In genomic region chr17:78780335-78780734, GRCh38 we compare ENCODE assay signal across 8 cellular contexts. TPM values are rescaled to one million over a fixed set of nuclear protein-coding genes. Genes with fewer than 3 reads are reported as not detected.
DNase-seq lines count a peak whose midpoint lies in the region; ATAC-seq, FAIRE-seq and TF ChIP-seq lines count a peak whose summit lies in the region.

No MANE protein-coding gene starts in this region.

- ATAC-seq in gastrocnemius medialis (no peak), GM21528 (IDR thresholded peaks at IDR 0.05; ENCODE audit: low FRiP score, unreplicated experiment) (no peak)

- in situ Hi-C loops in gastrocnemius medialis (cut with MboI; ENCODE audit: low sequenced_read_pairs in 4 of 4): no loop called here
- in situ Hi-C loops in brain microvascular endothelial cell (cut with HindIII; ENCODE audit: low pct_ligation_motif_present, low sequenced_read_pairs): no loop called here

- peaks cover 11% of the 10 kb centered on the region for H3K27me3 Mint-ChIP-seq in endothelial cell (ENCODE audit: unreplicated experiment)

- intact Hi-C loops in gastrocnemius medialis (cut with DNase I; ENCODE audit: low total_unique reads): loop anchor here (5.0 kb wide), 1 partner anchor 103 kb away; no protein-coding TSS in a partner anchor

- TF ChIP-seq CTCF in endothelial cell (IDR thresholded peaks at IDR 0.05; ENCODE audit: unreplicated experiment): no peak
- no peak for TF ChIP-seq CTCF in gastrocnemius medialis (IDR thresholded peaks at IDR 0.05 in 4 of 5, conservative IDR thresholded peaks at IDR 0.05 in 1 of 5)
- no peak for TF ChIP-seq CTCF in brain microvascular endothelial cell (IDR thresholded peaks at IDR 0.05; ENCODE audit: low read depth, low read length, missing control alignments)

- no peaks in the 10 kb centered on the region for H3K27me3 ChIP-seq in gastrocnemius medialis
- no peaks in the 10 kb centered on the region for H3K27me3 ChIP-seq in brain microvascular endothelial cell (replicated peaks)

- peaks cover 30 to 34% of the 10 kb centered on the region in 2 donors for H3K4me1 ChIP-seq in gastrocnemius medialis

- no peaks in the 10 kb centered on the region for H3K9me3 ChIP-seq in gastrocnemius medialis

- H3K4me1 Mint-ChIP-seq in endothelial cell (ENCODE audit: unreplicated experiment): peaks cover 21% of the 10 kb centered on the region

- H3K27ac ChIP-seq in gastrocnemius medialis (peak overlapping the region; percentile 82 to 99 (median 90)), brain microvascular endothelial cell (no peak overlapping the region)

- H3K4me3 ChIP-seq in gastrocnemius medialis: peak overlapping the region; percentile 60 to 96 (median 90)
- no peak overlapping the region for H3K4me3 ChIP-seq in brain microvascular endothelial cell (ENCODE audit: low read depth, low read length)

- H3K36me3 ChIP-seq in gastrocnemius medialis (no peaks in the 10 kb centered on the region), brain microvascular endothelial cell (replicated peaks) (no peaks in the 10 kb centered on the region)

- no peaks in the 10 kb centered on the region for H3K36me3 Mint-ChIP-seq in endothelial cell (ENCODE audit: low read depth, unreplicated experiment)

- H3K4me3 Mint-ChIP-seq in endothelial cell (ENCODE audit: unreplicated experiment): peak overlapping the region; percentile 68

- peak overlapping the region; percentile 10 for H3K27ac Mint-ChIP-seq in endothelial cell (ENCODE audit: unreplicated experiment)

- TF ChIP-seq POLR2A in GM12891 (IDR thresholded peaks at IDR 0.05; ENCODE audit: low read depth, low read length): 0 out of 2 replicates have a peak, but pooled peaks have one; percentile 15
- no peak for TF ChIP-seq POLR2A in gastrocnemius medialis (IDR thresholded peaks at IDR 0.05)

- no peaks in the 10 kb centered on the region for H3K9me3 Mint-ChIP-seq in endothelial cell (ENCODE audit: unreplicated experiment)

- DNase-seq in GM12891 (ENCODE audit: insufficient read length, low spot score) (no peak), RPMI8226 (peak; percentile 52), endothelial cell (ENCODE audit: low spot score) (no peak), gastrocnemius medialis (no peak), MV-4-11 (lab: John Stamatoyannopoulos, UW) (no peak), NCI-H510A (lab: John Stamatoyannopoulos, UW) (no peak), brain microvascular endothelial cell (no peak)

- no peak for FAIRE-seq in GM12891 (lab: Jason Lieb, UNC)

TF ChIP-seq in GM12891, 5 proteins besides CTCF, POLR2A, EP300 and RAD21:
- TF ChIP-seq POU2F2 (IDR thresholded peaks at IDR 0.05; ENCODE audit: low read depth, low read length) (no peak), SPI1 (IDR thresholded peaks at IDR 0.05; ENCODE audit: low read depth, low read length) (no peak), TAF1 (IDR thresholded peaks at IDR 0.05; ENCODE audit: low read depth, low read length) (no peak), PAX5 (IDR thresholded peaks at IDR 0.05; ENCODE audit: insufficient read depth, low read length, severe bottlenecking) (no peak), POLR2AphosphoS5 (IDR thresholded peaks at IDR 0.05; ENCODE audit: low read depth, low read length) (no peak)

RNA-seq across cellular contexts. Expression of gene CYTH1, which starts 1.7 kb away (rescaled TPM):
- polyA plus RNA-seq in GM12891 (2012; ENCODE audit: low read depth, missing spikeins): 171 TPM
- 73.3 TPM for total RNA-seq in endothelial cell (ENCODE audit: unreplicated experiment)
- total RNA-seq in gastrocnemius medialis: 10 to 100 TPM; 24.7 to 43.7 (median 32.4) TPM
